In genomic region chr10:4034907-4035581, GRCh38 we compare ENCODE assay signal across 9 cellular contexts.
A peak's percentile ranks its signal among the peaks of the same experiment; 100 is the strongest.
DNase-seq lines count a peak whose midpoint lies in the region; ATAC-seq and TF ChIP-seq lines count a peak whose summit lies in the region.
"Had no signal": no experiment of that assay in that cellular context is flagged by ENCODE, and none has a peak within 500 bp of the region (broad histone marks: within the 10 kb centered on the region; RNA-seq: fewer than 3 reads in every experiment).

No MANE protein-coding gene starts in this region.

- no peak overlapping the region for H3K9ac ChIP-seq in Karpas-422 (ENCODE audit: low read length)

- H3K27me3 ChIP-seq in CD8-positive, alpha-beta memory T cell (ENCODE audit: insufficient read depth, low read length, poor library complexity, severe bottlenecking): no peaks in the 10 kb centered on the region
- H3K27me3 ChIP-seq in Karpas-422 (ENCODE audit: low read length): no peaks in the 10 kb centered on the region
- H3K27me3 ChIP-seq in H7 (ENCODE audit: control insufficient read depth, insufficient read depth, low read length): no peaks in the 10 kb centered on the region

- H3K9me2 ChIP-seq in Karpas-422 (replicated peaks; ENCODE audit: insufficient read depth, low read length): no peaks in the 10 kb centered on the region

- no peaks in the 10 kb centered on the region for H3K9me3 Mint-ChIP-seq in CD8-positive, alpha-beta memory T cell
- no peaks in the 10 kb centered on the region for H3K9me3 Mint-ChIP-seq in T-helper 2 cell treated with Interferon-gamma antibody and Interleukin-4, amounts not matched to agents 5 μg/mL and 100 μg/mL, for 36 hours

- peak overlapping the region; percentile 4 to 77 (median 67) for H3K4me3 Mint-ChIP-seq in CD8-positive, alpha-beta memory T cell
- H3K4me3 Mint-ChIP-seq in T-helper 2 cell treated with Interferon-gamma antibody and Interleukin-4, amounts not matched to agents 5 μg/mL and 100 μg/mL, for 36 hours: peak overlapping the region; percentile 75

- H3K27ac ChIP-seq in CD8-positive, alpha-beta memory T cell (ENCODE audit: low read depth, low read length): peak overlapping the region; percentile 18
- H3K27ac ChIP-seq in Karpas-422 (ENCODE audit: low read length): no peak overlapping the region

- H3K4me3 ChIP-seq in CD8-positive, alpha-beta memory T cell (ENCODE audit: low read length): peak overlapping the region; percentile 50
- no peak overlapping the region for H3K4me3 ChIP-seq in fibroblast of the aortic adventitia (ENCODE audit: low read depth, low read length)
- H3K4me3 ChIP-seq in Karpas-422 (ENCODE audit: low read length): no peak overlapping the region
- H3K4me3 ChIP-seq in H7 (ENCODE audit: insufficient read depth, low read depth, low read length): no peak overlapping the region

- no peaks in the 10 kb centered on the region for H3K36me3 Mint-ChIP-seq in CD8-positive, alpha-beta memory T cell
- peaks cover 4% of the 10 kb centered on the region for H3K36me3 Mint-ChIP-seq in T-helper 2 cell treated with Interferon-gamma antibody and Interleukin-4, amounts not matched to agents 5 μg/mL and 100 μg/mL, for 36 hours (ENCODE audit: low read depth)

- H3K4me1 ChIP-seq in CD8-positive, alpha-beta memory T cell (ENCODE audit: insufficient read depth, low read length): peaks cover 11% of the 10 kb centered on the region
- H3K4me1 ChIP-seq in Karpas-422 (ENCODE audit: low read length): no peaks in the 10 kb centered on the region

- no peaks in the 10 kb centered on the region for H3K9me3 ChIP-seq in CD8-positive, alpha-beta memory T cell (ENCODE audit: low read length)
- H3K9me3 ChIP-seq in Karpas-422 (ENCODE audit: low read length): no peaks in the 10 kb centered on the region

- POLR2A ChIA-PET in CD8-positive, alpha-beta memory T cell (lab: Charles Lee): no interaction called here

- H3K27ac Mint-ChIP-seq in CD8-positive, alpha-beta memory T cell: peak overlapping the region in 7 of 8 donors; percentile 48 to 86 (median 69)
- H3K27ac Mint-ChIP-seq in T-helper 2 cell treated with Interferon-gamma antibody and Interleukin-4, amounts not matched to agents 5 μg/mL and 100 μg/mL, for 36 hours: peak overlapping the region; percentile 87

- no peak overlapping the region for H3K4me2 ChIP-seq in Karpas-422 (ENCODE audit: low read depth, low read length, poor library complexity, severe bottlenecking)

- no peaks in the 10 kb centered on the region for H3K36me3 ChIP-seq in CD8-positive, alpha-beta memory T cell (ENCODE audit: insufficient read depth, low read length)
- no peaks in the 10 kb centered on the region for H3K36me3 ChIP-seq in Karpas-422 (ENCODE audit: insufficient read depth, low read length)
- no peaks in the 10 kb centered on the region for H3K36me3 ChIP-seq in H7 (replicated peaks; ENCODE audit: control insufficient read depth, insufficient read depth, low read length)

- H3K4me1 Mint-ChIP-seq in CD8-positive, alpha-beta memory T cell: peaks cover 27 to 34% (median 31%) of the 10 kb centered on the region in 3 donors
- peaks cover 35% of the 10 kb centered on the region for H3K4me1 Mint-ChIP-seq in T-helper 2 cell treated with Interferon-gamma antibody and Interleukin-4, amounts not matched to agents 5 μg/mL and 100 μg/mL, for 36 hours (ENCODE audit: low read depth)

- H3K27me3 Mint-ChIP-seq in CD8-positive, alpha-beta memory T cell: no peaks in the 10 kb centered on the region
- H3K27me3 Mint-ChIP-seq in T-helper 2 cell treated with Interferon-gamma antibody and Interleukin-4, amounts not matched to agents 5 μg/mL and 100 μg/mL, for 36 hours (ENCODE audit: low read depth): no peaks in the 10 kb centered on the region

- DNase-seq in CD8-positive, alpha-beta memory T cell: peak in 1 of 5 donors; percentile 12
- DNase-seq in T-helper 2 cell treated with Interferon-gamma antibody and Interleukin-4, amounts not matched to agents 5 μg/mL and 100 μg/mL, for 36 hours (ENCODE audit: low spot score): peak; percentile 23
- DNase-seq in fibroblast of the aortic adventitia (ENCODE audit: low read depth): peak; percentile 16
- DNase-seq in renal cortical epithelial cell (ENCODE audit: low read depth): peak; percentile 44
- DNase-seq in Karpas-422: no peak
- DNase-seq in NCI-H345 (lab: John Stamatoyannopoulos, UW): no peak
- no peak for DNase-seq in H7
- DNase-seq: KBM-7 had no signal

- no peak overlapping the region for H2AFZ ChIP-seq in Karpas-422 (ENCODE audit: low read length)

- no peaks in the 10 kb centered on the region for H3K79me2 ChIP-seq in Karpas-422 (ENCODE audit: low read length)

- H4K20me1 ChIP-seq in Karpas-422 (ENCODE audit: insufficient read depth, low read depth, low read length): no peaks in the 10 kb centered on the region

- CTCF ChIA-PET in CD8-positive, alpha-beta memory T cell (lab: Charles Lee): no interaction called here

- no peak for TF ChIP-seq CTCF in fibroblast of the aortic adventitia (IDR thresholded peaks at IDR 0.05; ENCODE audit: insufficient read depth, low read length)

- no peak for ATAC-seq in GM21529 (IDR thresholded peaks at IDR 0.05; ENCODE audit: unreplicated experiment)

Comparison
In these comparisons a context has a peak if more than half of its experiments do, and no peak if none do; other contexts are left out.
1. DNase-seq: peak in T-helper 2 cell treated with Interferon-gamma antibody and Interleukin-4, amounts not matched to agents 5 μg/mL and 100 μg/mL, for 36 hours (single experiment), fibroblast of the aortic adventitia (single experiment) and renal cortical epithelial cell (single experiment); none in Karpas-422 (single experiment), NCI-H345 (single experiment) and H7 (single experiment).